17 cellular contexts compared by ENCODE assay signal in the genomic region with DNA sequence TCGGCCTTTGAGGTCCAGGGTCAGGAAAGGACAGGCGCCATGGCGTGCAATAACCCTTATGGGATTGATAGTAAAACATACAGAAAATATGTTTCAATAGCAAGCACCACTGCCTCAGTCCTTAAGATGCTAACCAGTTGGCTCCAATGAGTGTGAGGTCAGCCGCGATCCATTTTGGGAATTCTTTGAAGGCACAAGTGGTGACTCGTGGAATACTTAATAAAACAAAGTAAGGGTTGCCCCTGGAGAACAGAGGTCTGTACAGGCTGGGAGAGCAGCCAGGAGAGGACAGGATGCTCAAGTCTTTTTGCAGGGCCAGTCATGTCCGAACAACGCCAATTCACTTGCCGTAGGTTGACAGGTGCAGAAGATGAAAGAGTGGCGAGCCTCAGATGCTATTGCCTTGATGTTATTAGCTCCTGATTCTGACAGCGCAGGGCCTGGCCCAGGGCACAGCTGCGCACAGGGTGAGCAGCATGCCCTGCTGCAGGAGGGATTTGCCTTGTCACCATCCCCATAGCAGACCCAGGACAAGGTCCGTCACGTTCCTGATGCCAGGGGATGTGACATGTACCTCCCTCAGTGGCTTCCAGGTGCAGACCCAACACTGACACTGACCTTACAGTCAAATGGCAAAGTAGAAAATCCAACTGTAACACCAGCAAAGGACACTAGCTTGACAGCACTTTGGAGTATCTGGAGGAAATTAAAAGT. TPM values are rescaled to one million over a fixed set of nuclear protein-coding genes. Genes with fewer than 3 reads are reported as not detected.
"Had no signal": no experiment of that assay in that cellular context is flagged by ENCODE, and none has a peak within 500 bp of the region (broad histone marks: within the 10 kb centered on the region; RNA-seq: fewer than 3 reads in every experiment).

No MANE protein-coding gene starts in this region.

- H3K4me3 Mint-ChIP-seq: activated naive CD8-positive, alpha-beta T cell treated with anti-CD3 and anti-CD28 coated beads, Interleukin-2, amount 10 ng/mL, durations not matched to agents 7 days and 5 days; dendritic cell treated with granulocyte-macrophage colony-stimulating factor and Interleukin-4, amounts not matched to agents 40 ng/mL and 50 ng/mL, for 4 days; effector memory CD8-positive, alpha-beta T cell; memory B cell; naive thymus-derived CD8-positive, alpha-beta T cell had no signal

- H3K36me3 Mint-ChIP-seq: activated naive CD8-positive, alpha-beta T cell treated with anti-CD3 and anti-CD28 coated beads, Interleukin-2, amount 10 ng/mL, durations not matched to agents 7 days and 5 days; memory B cell; naive thymus-derived CD8-positive, alpha-beta T cell had no signal

- H3K4me1 ChIP-seq: stomach had no signal

- H3K4me3 ChIP-seq: stomach, thoracic aorta had no signal

- H3K27me3 ChIP-seq: stomach had no signal

- H3K27me3 Mint-ChIP-seq: activated naive CD8-positive, alpha-beta T cell treated with anti-CD3 and anti-CD28 coated beads, Interleukin-2, amount 10 ng/mL, durations not matched to agents 7 days and 5 days; dendritic cell treated with granulocyte-macrophage colony-stimulating factor and Interleukin-4, amounts not matched to agents 40 ng/mL and 50 ng/mL, for 4 days had no signal

- DNase-seq: activated CD4-positive, alpha-beta T cell treated with anti-CD3 and anti-CD28 coated beads, Interleukin-2, amount 50 U/mL, for 1 hour; activated naive CD4-positive, alpha-beta T cell; activated naive CD8-positive, alpha-beta T cell treated with anti-CD3 and anti-CD28 coated beads, Interleukin-2, amount 10 ng/mL, durations not matched to agents 7 days and 5 days; activated T-cell treated with anti-CD3 and anti-CD28 coated beads for 4 hours; cerebellar nuclear complex; effector memory CD8-positive, alpha-beta T cell; left ventricle myocardium superior; naive thymus-derived CD8-positive, alpha-beta T cell; right cardiac atrium; stomach had no signal

- H3K36me3 ChIP-seq: stomach had no signal

- ATAC-seq: activated CD4-positive, CD25-positive, alpha-beta regulatory T cell treated with anti-CD3 and anti-CD28 coated beads, Interleukin-2, amount 50 U/mL, for 24 hours; effector memory CD8-positive, alpha-beta T cell; left ventricle myocardium superior; naive thymus-derived CD8-positive, alpha-beta T cell; right cardiac atrium had no signal

- H3K9me3 Mint-ChIP-seq: activated naive CD8-positive, alpha-beta T cell treated with anti-CD3 and anti-CD28 coated beads, Interleukin-2, amount 10 ng/mL, durations not matched to agents 7 days and 5 days; dendritic cell treated with granulocyte-macrophage colony-stimulating factor and Interleukin-4, amounts not matched to agents 40 ng/mL and 50 ng/mL, for 4 days; effector memory CD8-positive, alpha-beta T cell; memory B cell; naive thymus-derived CD8-positive, alpha-beta T cell had no signal

- H3K27ac ChIP-seq: epithelial cell of prostate, stomach, thoracic aorta had no signal

- H3K9me3 ChIP-seq: stomach, thoracic aorta had no signal

- H3K27ac Mint-ChIP-seq: dendritic cell treated with granulocyte-macrophage colony-stimulating factor and Interleukin-4, amounts not matched to agents 40 ng/mL and 50 ng/mL, for 4 days; effector memory CD8-positive, alpha-beta T cell; memory B cell; naive thymus-derived CD8-positive, alpha-beta T cell had no signal

RNA-seq across cellular contexts. Expression of gene SYNDIG1, which starts 21.8 kb away (rescaled TPM):
- total RNA-seq: activated CD8-positive, alpha-beta memory T cell treated with anti-CD3 and anti-CD28 coated beads for 36 hours; activated naive CD8-positive, alpha-beta T cell treated with anti-CD3 and anti-CD28 coated beads, Interleukin-2, amount 10 ng/mL, durations not matched to agents 7 days and 5 days; naive thymus-derived CD8-positive, alpha-beta T cell; T-helper 2 cell treated with Interferon-gamma antibody and Interleukin-4, amounts not matched to agents 100 ng/mL and 5 ng/mL, for 36 hours had no signal
- polyA plus RNA-seq: naive thymus-derived CD8-positive, alpha-beta T cell had no signal
